6 cellular contexts compared by ENCODE assay signal in genomic region chr14:24366375-24366663, GRCh38. TPM values are rescaled to one million over a fixed set of nuclear protein-coding genes. Genes with fewer than 3 reads are reported as not detected.
DNase-seq lines count a peak whose midpoint lies in the region; ATAC-seq and TF ChIP-seq lines count a peak whose summit lies in the region.

No MANE protein-coding gene starts in this region.

- H3K9ac ChIP-seq in KMS-11 (peak overlapping the region; percentile 35; the same call in 1 of the 2 replicates), skeletal muscle tissue (ENCODE audit: low read depth in 1 of 3, low read length in 3 of 3) (peak overlapping the region in 2 of 3 donors; percentile 51 to 54)

- H3K36me3 Mint-ChIP-seq in effector memory CD8-positive, alpha-beta T cell (ENCODE audit: insufficient read depth): no peaks in the 10 kb centered on the region
- no peaks in the 10 kb centered on the region for H3K36me3 Mint-ChIP-seq in activated CD4-positive, alpha-beta memory T cell treated with anti-CD3 and anti-CD28 coated beads for 36 hours

- CTCF ChIA-PET in activated CD4-positive, alpha-beta memory T cell treated with anti-CD3 and anti-CD28 coated beads for 36 hours (lab: Charles Lee): interaction anchor here (0.8 to 2.3 kb wide), 11 partner anchors 27 to 75 kb away, joined by 3 to 129 read pairs (median 9); partner anchors contain the start of genes CBLN3, KHNYN and RIPK3

- in situ Hi-C loops in GM13977 (cut with MboI; ENCODE audit: low pct_unique_long_range_greater_than_20kb, low sequenced_read_pairs, unreplicated experiment): no loop called here

- H3K79me2 ChIP-seq in KMS-11 (ENCODE audit: insufficient read depth, low read depth): no peaks in the 10 kb centered on the region

- no peaks in the 10 kb centered on the region for H3K9me3 ChIP-seq in skeletal muscle tissue (ENCODE audit: control insufficient read depth in 3 of 3, low read length in 3 of 3)

- H3K27ac ChIP-seq in KMS-11 (peak overlapping the region; percentile 64), skeletal muscle tissue (ENCODE audit: low read depth, low read length) (peak overlapping the region; percentile 88)

- TF ChIP-seq CTCF in KMS-11 (conservative IDR thresholded peaks at IDR 0.05; ENCODE audit: low read depth, low read length) (no peak), GM13977 (IDR thresholded peaks at IDR 0.05; ENCODE audit: extremely low read depth, insufficient read depth, missing control alignments) (no peak)

- POLR2A ChIA-PET in activated CD4-positive, alpha-beta memory T cell treated with anti-CD3 and anti-CD28 coated beads for 36 hours (lab: Charles Lee): interaction anchor here (0.9 to 2.0 kb wide), 3 partner anchors 14 to 124 kb away, joined by 3 to 19 read pairs (median 5); partner anchors contain the start of genes CBLN3, KHNYN and TINF2

- peak overlapping the region; percentile 46 for H3K4me2 ChIP-seq in KMS-11

- H3K9me3 Mint-ChIP-seq in effector memory CD8-positive, alpha-beta T cell: no peaks in the 10 kb centered on the region
- H3K9me3 Mint-ChIP-seq in activated CD4-positive, alpha-beta memory T cell treated with anti-CD3 and anti-CD28 coated beads for 36 hours: no peaks in the 10 kb centered on the region

- H3K4me1 Mint-ChIP-seq in effector memory CD8-positive, alpha-beta T cell (ENCODE audit: low read depth in 2 of 2): peaks cover 25 to 26% of the 10 kb centered on the region in 2 donors
- H3K4me1 Mint-ChIP-seq in activated CD4-positive, alpha-beta memory T cell treated with anti-CD3 and anti-CD28 coated beads for 36 hours (ENCODE audit: low read depth): peaks cover 24% of the 10 kb centered on the region

- H3K27me3 Mint-ChIP-seq in effector memory CD8-positive, alpha-beta T cell: peaks cover 63 to 74% of the 10 kb centered on the region in 2 donors
- H3K27me3 Mint-ChIP-seq in activated CD4-positive, alpha-beta memory T cell treated with anti-CD3 and anti-CD28 coated beads for 36 hours: peaks cover 44% of the 10 kb centered on the region

- DNase-seq in effector memory CD8-positive, alpha-beta T cell: no peak
- no peak for DNase-seq in activated CD4-positive, alpha-beta memory T cell treated with anti-CD3 and anti-CD28 coated beads for 36 hours
- DNase-seq in GM13977 (ENCODE audit: low spot score): no peak

- H3K4me1 ChIP-seq in KMS-11 (ENCODE audit: low read depth, poor library complexity, severe bottlenecking) (peaks cover 14% of the 10 kb centered on the region), skeletal muscle tissue (ENCODE audit: control insufficient read depth in 3 of 3, insufficient read depth in 3 of 3, low read length in 3 of 3) (peaks cover 12 to 17% (median 16%) of the 10 kb centered on the region in 3 donors)

- H3K27ac Mint-ChIP-seq in effector memory CD8-positive, alpha-beta T cell: no peak overlapping the region
- no peak overlapping the region for H3K27ac Mint-ChIP-seq in activated CD4-positive, alpha-beta memory T cell treated with anti-CD3 and anti-CD28 coated beads for 36 hours

- intact Hi-C loops in activated CD4-positive, alpha-beta memory T cell treated with anti-CD3 and anti-CD28 coated beads for 36 hours (cut with micrococcal nuclease): loop anchor here (5.0 kb wide), 1 partner anchor 34 kb away; no protein-coding TSS in a partner anchor

- peak overlapping the region; percentile 88 for H2AFZ ChIP-seq in KMS-11 (ENCODE audit: low read depth)

- H3K4me3 ChIP-seq in KMS-11 (IDR thresholded peaks at IDR 0.05; ENCODE audit: insufficient read depth, low read depth, low read length) (no peak overlapping the region), skeletal muscle tissue (ENCODE audit: low read length in 3 of 3) (peak overlapping the region in 2 of 3 donors; percentile 51 to 65)

- ATAC-seq in effector memory CD8-positive, alpha-beta T cell (replicated peaks): no peak
- no peak for ATAC-seq in GM21390 (IDR thresholded peaks at IDR 0.05; ENCODE audit: unreplicated experiment)

- peak overlapping the region; percentile 42 to 44 for H3K4me3 Mint-ChIP-seq in effector memory CD8-positive, alpha-beta T cell
- no peak overlapping the region for H3K4me3 Mint-ChIP-seq in activated CD4-positive, alpha-beta memory T cell treated with anti-CD3 and anti-CD28 coated beads for 36 hours

- H3K36me3 ChIP-seq in KMS-11 (ENCODE audit: insufficient read depth) (no peaks in the 10 kb centered on the region), skeletal muscle tissue (ENCODE audit: control insufficient read depth in 3 of 3, insufficient read depth in 3 of 3, low read length in 3 of 3) (no peaks in the 10 kb centered on the region)

- no peaks in the 10 kb centered on the region for H4K20me1 ChIP-seq in KMS-11 (ENCODE audit: insufficient read depth)

- H3K27me3 ChIP-seq in KMS-11 (ENCODE audit: insufficient read depth, low read depth): no peaks in the 10 kb centered on the region
- peaks cover 16 to 31% (median 27%) of the 10 kb centered on the region in 3 donors for H3K27me3 ChIP-seq in skeletal muscle tissue (ENCODE audit: control insufficient read depth in 3 of 3, insufficient read depth in 3 of 3, low read length in 3 of 3)

RNA-seq across cellular contexts. Expression of gene NFATC4, which starts 1.7 kb away (rescaled TPM):
- 21.4 TPM for total RNA-seq in skeletal muscle tissue
- not detected for total RNA-seq in activated CD4-positive, alpha-beta memory T cell treated with anti-CD3 and anti-CD28 coated beads for 36 hours

RNA-seq across cellular contexts. Expression of gene RIPK3, which starts 26.5 kb away (rescaled TPM):
- total RNA-seq in skeletal muscle tissue: 1.6 TPM
- total RNA-seq in activated CD4-positive, alpha-beta memory T cell treated with anti-CD3 and anti-CD28 coated beads for 36 hours: 10 to 100 TPM; 11.0 to 11.8 TPM

RNA-seq across cellular contexts. Expression of gene ADCY4, which starts 31.4 kb away (rescaled TPM):
- 9.9 TPM for total RNA-seq in skeletal muscle tissue
- total RNA-seq in activated CD4-positive, alpha-beta memory T cell treated with anti-CD3 and anti-CD28 coated beads for 36 hours: 1 to 10 TPM; 1.6 to 2.4 TPM

RNA-seq across cellular contexts. Expression of gene NYNRIN, which starts 32.5 kb away (rescaled TPM):
- total RNA-seq in skeletal muscle tissue: 19.3 TPM
- total RNA-seq in activated CD4-positive, alpha-beta memory T cell treated with anti-CD3 and anti-CD28 coated beads for 36 hours: under 1 TPM; 0.02 to 0.22 TPM

RNA-seq across cellular contexts. Expression of gene LTB4R, which starts 55.0 kb away (rescaled TPM):
- 2.1 TPM for total RNA-seq in skeletal muscle tissue
- total RNA-seq in activated CD4-positive, alpha-beta memory T cell treated with anti-CD3 and anti-CD28 coated beads for 36 hours: 10 to 100 TPM; 15.4 to 16.7 TPM

Comparison
In these comparisons a context has a peak if more than half of its experiments do, and no peak if none do; other contexts are left out.
1. RNA of gene NFATC4, which starts 1.7 kb away (total RNA-seq): 21.4 TPM in skeletal muscle tissue (single experiment); not detected in activated CD4-positive, alpha-beta memory T cell treated with anti-CD3 and anti-CD28 coated beads for 36 hours; every median in the first group is over 10 times any median in the second.